Comparison of ENCODE assay signal across 8 cellular contexts in the genomic region with DNA sequence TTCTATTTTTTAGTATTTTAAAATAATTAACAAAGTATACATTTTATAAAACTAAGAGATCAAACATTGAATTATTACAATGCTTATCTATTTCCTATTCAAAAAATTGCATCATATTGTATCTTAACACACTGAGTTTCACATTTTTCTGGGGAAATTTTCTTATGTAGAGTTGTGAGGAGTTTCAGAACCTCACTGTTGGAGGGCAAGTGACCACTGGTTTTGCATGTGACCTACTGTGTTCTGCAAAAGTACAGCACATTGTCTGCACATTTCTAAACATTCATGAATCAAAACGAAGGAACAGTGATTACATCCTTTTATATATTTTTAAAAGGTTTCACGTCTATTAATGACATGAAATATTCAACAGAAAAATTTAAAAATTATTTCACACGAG.
ATAC-seq lines count a peak whose summit lies in the region.

No MANE protein-coding gene starts in this region.

- ATAC-seq in GM18858 (IDR thresholded peaks at IDR 0.05; ENCODE audit: unreplicated experiment) (peak; percentile 93), GM19324 (IDR thresholded peaks at IDR 0.05; ENCODE audit: low FRiP score, unreplicated experiment) (peak; percentile 77), GM21381 (IDR thresholded peaks at IDR 0.05; ENCODE audit: unreplicated experiment) (peak; percentile 73), GM21737 (IDR thresholded peaks at IDR 0.05; ENCODE audit: unreplicated experiment) (peak; percentile 73), HG02798 (IDR thresholded peaks at IDR 0.05; ENCODE audit: poor library complexity, unreplicated experiment) (peak; percentile 95), HG03039 (IDR thresholded peaks at IDR 0.05; ENCODE audit: unreplicated experiment) (peak; percentile 81), HG03342 (IDR thresholded peaks at IDR 0.05; ENCODE audit: unreplicated experiment) (peak; percentile 81), HG03571 (IDR thresholded peaks at IDR 0.05; ENCODE audit: unreplicated experiment) (peak; percentile 71)

Comparison
In these comparisons a context has a peak if more than half of its experiments do, and no peak if none do; other contexts are left out.
1. Peak in every context shown above with its lines: ATAC-seq.